ENCODE assay signal across 8 cellular contexts in genomic region chr11:67289651-67290479, GRCh38. TPM values are rescaled to one million over a fixed set of nuclear protein-coding genes. Genes with fewer than 3 reads are reported as not detected.
DNase-seq lines count a peak whose midpoint lies in the region; ATAC-seq and TF ChIP-seq lines count a peak whose summit lies in the region.

No MANE protein-coding gene starts in this region.

- POLR2A ChIA-PET in BJ (lab: Charles Lee): interaction anchor here (1.1 kb wide), 1 partner anchor 13 kb away, joined by 4 read pairs; the partner anchor contains the start of gene SSH3
- POLR2A ChIA-PET in MCF 10A (lab: Yijun Ruan, JAX): interaction anchor here (0.7 to 4.8 kb wide), 10 partner anchors 9 to 320 kb away, joined by 3 to 51 read pairs (median 10); partner anchors contain the start of gene SSH3

- peak overlapping the region; percentile 57 for H3K27ac Mint-ChIP-seq in MCF 10A (ENCODE audit: low read depth, unreplicated experiment)

- peak; percentile 1 for ATAC-seq in left lung
- no peak for ATAC-seq in GM21717 (IDR thresholded peaks at IDR 0.05; ENCODE audit: unreplicated experiment)
- ATAC-seq in activated CD4-positive, CD25-positive, alpha-beta regulatory T cell treated with anti-CD3 and anti-CD28 coated beads, Interleukin-2, amount 50 U/mL, for 24 hours: no peak

- CTCF ChIA-PET in BJ (lab: Yijun Ruan, JAX) (interaction anchor here (1.2 to 3.3 kb wide), 3 partner anchors 27 to 92 kb away, joined by 3 to 12 read pairs (median 10); no protein-coding TSS in a partner anchor), MCF 10A (lab: Yijun Ruan, JAX) (interaction anchor here (0.9 to 1.5 kb wide), 4 partner anchors 9 to 94 kb away, joined by 3 to 9 read pairs (median 3); no protein-coding TSS in a partner anchor)

- peaks cover 17% of the 10 kb centered on the region for H3K4me1 ChIP-seq in HUES6 (ENCODE audit: control insufficient read depth, insufficient read depth, low read length)
- H3K4me1 ChIP-seq in left lung: peaks cover 11 to 80% of the 10 kb centered on the region in 2 donors
- peaks cover 15 to 27% of the 10 kb centered on the region in 2 donors for H3K4me1 ChIP-seq in thyroid gland

- no peaks in the 10 kb centered on the region for H3K9me3 ChIP-seq in HUES6 (ENCODE audit: control insufficient read depth, insufficient read depth, low read depth, low read length)
- H3K9me3 ChIP-seq in left lung: no peaks in the 10 kb centered on the region
- H3K9me3 ChIP-seq in thyroid gland: no peaks in the 10 kb centered on the region

- no peaks in the 10 kb centered on the region for H3K27me3 Mint-ChIP-seq in MCF 10A (ENCODE audit: insufficient read depth, unreplicated experiment)

- intact Hi-C loops in MCF 10A (cut with micrococcal nuclease) (no loop called here), left lung (cut with DNase I) (no loop called here), thyroid gland (cut with DNase I) (no loop called here)

- H3K27ac ChIP-seq in HUES6 (ENCODE audit: low read depth, low read length) (peak overlapping the region; percentile 16; the same call in 1 of the 2 replicates), left lung (peak overlapping the region; percentile 70 to 100), thyroid gland (peak overlapping the region in 2 of 3 donors; percentile 50 to 58)

- peaks cover 25% of the 10 kb centered on the region for H3K36me3 ChIP-seq in BJ (ENCODE audit: control insufficient read depth, insufficient read depth, low read length)
- H3K36me3 ChIP-seq in HUES6 (ENCODE audit: control insufficient read depth, insufficient read depth, low read length): peaks cover 54% of the 10 kb centered on the region
- peaks cover 0 to 64% of the 10 kb centered on the region in 2 donors for H3K36me3 ChIP-seq in left lung
- peaks cover 14 to 26% of the 10 kb centered on the region in 2 donors for H3K36me3 ChIP-seq in thyroid gland

- H3K4me1 Mint-ChIP-seq in MCF 10A (ENCODE audit: insufficient read depth, unreplicated experiment): peaks cover 23% of the 10 kb centered on the region

- H3K27me3 ChIP-seq in BJ (ENCODE audit: control insufficient read depth, insufficient read depth, low read length): no peaks in the 10 kb centered on the region
- H3K27me3 ChIP-seq in HUES6 (ENCODE audit: control insufficient read depth, insufficient read depth, low read length): no peaks in the 10 kb centered on the region
- no peaks in the 10 kb centered on the region for H3K27me3 ChIP-seq in left lung
- no peaks in the 10 kb centered on the region for H3K27me3 ChIP-seq in thyroid gland

- TF ChIP-seq CTCF in BJ (IDR thresholded peaks at IDR 0.05; ENCODE audit: insufficient read depth, low read depth, low read length) (no peak), MCF 10A (IDR thresholded peaks at IDR 0.05; ENCODE audit: unreplicated experiment) (no peak), left lung (IDR thresholded peaks at IDR 0.05) (no peak), thyroid gland (IDR thresholded peaks at IDR 0.05) (no peak)

- H3K36me3 Mint-ChIP-seq in MCF 10A (ENCODE audit: insufficient read depth, unreplicated experiment): peaks cover 34% of the 10 kb centered on the region

- TF ChIP-seq POLR2A in thyroid gland (IDR thresholded peaks at IDR 0.05): no peak

- peak overlapping the region; percentile 94 for H3K4me3 ChIP-seq in BJ (ENCODE audit: low read depth, low read length)
- H3K4me3 ChIP-seq in HUES6 (ENCODE audit: low read depth, low read length): peak overlapping the region; percentile 88
- peak overlapping the region; percentile 67 to 89 for H3K4me3 ChIP-seq in left lung
- peak overlapping the region; percentile 18 to 88 (median 24) for H3K4me3 ChIP-seq in thyroid gland (replicated peaks in 1 of 3)

- peak overlapping the region; percentile 92 for H3K4me3 Mint-ChIP-seq in MCF 10A (ENCODE audit: unreplicated experiment)

- no peaks in the 10 kb centered on the region for H3K9me3 Mint-ChIP-seq in MCF 10A (ENCODE audit: unreplicated experiment)

- 24 to 32% methylated on average over 17 to 18 of the region's 36 CpGs for WGBS in thyroid gland, 2 donors

- no TSS peak for BruUV-seq in MCF 10A (replicated peaks; lab: Mats Ljungman, UMichigan)

- peak overlapping the region; percentile 74 for H3K9ac ChIP-seq in HUES6 (ENCODE audit: low read length)

- DNase-seq in BJ (ENCODE audit: low read depth) (no peak), MCF 10A (ENCODE audit: unreplicated experiment) (no peak), left lung (peak; percentile 63 to 90), thyroid gland (peak in 1 of 2 donors; percentile 41), HuH-7.5 (ENCODE audit: low spot score) (no peak)

RNA-seq across cellular contexts. Expression of gene ANKRD13D, which starts 0.8 kb away (rescaled TPM):
- polyA plus RNA-seq in BJ (2011; rRNA removed): 18.4 and 30.7 TPM in 2 replicates
- polyA minus RNA-seq in BJ (2011; rRNA and poly(A)+ RNA removed): 27.4 and 33.7 TPM in 2 replicates
- total RNA-seq in MCF 10A (2022): 39.7 and 46.2 TPM in 2 replicates
- 10 to 100 TPM; 48.0 to 81.2 TPM for total RNA-seq in left lung
- 10 to 100 TPM; 27.9 to 36.8 (median 31.5) TPM for total RNA-seq in thyroid gland

RNA-seq across cellular contexts. Expression of gene SSH3, which starts 13.5 kb away (rescaled TPM):
- polyA plus RNA-seq in BJ (2011; rRNA removed): 19.1 and 22.1 TPM in 2 replicates
- 10.9 and 14.6 TPM in 2 replicates for polyA minus RNA-seq in BJ (2011; rRNA and poly(A)+ RNA removed)
- 31.7 and 38.0 TPM in 2 replicates for total RNA-seq in MCF 10A (2022)
- 10 to 100 TPM; 28.7 to 44.9 TPM for total RNA-seq in left lung
- 10 to 100 TPM; 50.5 to 59.9 (median 54.4) TPM for total RNA-seq in thyroid gland

RNA-seq across cellular contexts. Expression of gene GRK2, which starts 23.6 kb away (rescaled TPM):
- 21.9 and 31.2 TPM in 2 replicates for polyA plus RNA-seq in BJ (2011; rRNA removed)
- polyA minus RNA-seq in BJ (2011; rRNA and poly(A)+ RNA removed): 62.1 and 64.5 TPM in 2 replicates
- total RNA-seq in MCF 10A (2022): 48.1 and 50.1 TPM in 2 replicates
- 100 to 1,000 TPM in 1 of 2 donors, 10 to 100 TPM in 1; 55.2 to 118 TPM for total RNA-seq in left lung
- total RNA-seq in thyroid gland: 10 to 100 TPM; 32.8 to 55.8 (median 40.6) TPM

Comparison
In these comparisons a context has a peak if more than half of its experiments do, and no peak if none do; other contexts are left out.
1. DNase-seq: peak in left lung (2 of 2); none in BJ (single experiment), MCF 10A (single experiment) and HuH-7.5 (single experiment).
2. H3K4me3 ChIP-seq: peak in every context shown above with its lines; median percentile 94 in BJ; 88 in HUES6; 78 in left lung; 24 in thyroid gland.
3. H3K27ac ChIP-seq: peak in every context shown above with its lines; median percentile 85 in left lung; 54 in thyroid gland; 16 in HUES6.